15 cellular contexts compared by ENCODE assay signal in the genomic region with DNA sequence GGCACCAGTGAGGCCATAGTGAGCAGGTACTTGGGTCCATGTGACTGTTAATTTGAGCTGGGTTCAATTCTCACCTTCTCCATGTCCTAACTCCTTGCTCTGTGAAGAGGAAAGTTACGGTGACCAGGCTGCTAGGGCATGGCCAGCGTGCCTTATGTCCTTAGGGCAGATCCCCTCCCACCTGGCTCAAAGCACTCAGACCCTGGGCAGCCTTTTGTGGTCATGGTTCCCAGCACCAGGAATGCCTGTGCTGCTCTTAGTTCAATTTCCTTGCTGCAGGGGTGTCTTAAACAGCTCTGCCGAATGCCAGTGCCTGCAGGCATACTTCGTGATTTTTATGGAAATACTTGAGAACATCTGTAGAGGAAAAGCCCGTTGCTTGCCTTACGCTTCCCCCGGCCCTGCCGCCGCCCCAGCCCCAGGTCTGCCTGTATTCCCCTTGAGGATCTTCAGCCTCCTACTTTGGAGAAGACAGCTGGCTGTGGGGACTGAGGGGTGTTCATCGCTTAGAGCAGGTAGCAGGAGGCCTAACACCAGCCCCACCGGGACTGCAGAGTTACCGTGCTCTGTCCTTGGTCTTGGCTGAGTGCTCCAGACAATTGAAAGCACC. TPM values are rescaled to one million over a fixed set of nuclear protein-coding genes. Genes with fewer than 3 reads are reported as not detected.
A peak's percentile ranks its signal among the peaks of the same experiment; 100 is the strongest.
DNase-seq lines count a peak whose midpoint lies in the region; ATAC-seq and TF ChIP-seq lines count a peak whose summit lies in the region.
"Had no signal": no experiment of that assay in that cellular context is flagged by ENCODE, and none has a peak within 500 bp of the region (broad histone marks: within the 10 kb centered on the region; RNA-seq: fewer than 3 reads in every experiment).

No MANE protein-coding gene starts in this region.

- peaks cover 81% of the 10 kb centered on the region for H3K36me3 Mint-ChIP-seq in activated T-cell treated with anti-CD3 and anti-CD28 coated beads, Interleukin-2, amount 50 U/mL, for 24 hours (ENCODE audit: low read depth)
- H3K36me3 Mint-ChIP-seq in activated T-cell treated with anti-CD3 and anti-CD28 coated beads, Interleukin-2, amount 50 U/mL, for 4 hours (ENCODE audit: insufficient read depth), result peaks cover 31% of the 10 kb centered on the region
- peaks cover 55 to 71% (median 71%) of the 10 kb centered on the region in 3 experiments for H3K36me3 Mint-ChIP-seq in H9 (ENCODE audit: insufficient read depth in 1 of 3, low read depth in 3 of 3)

- H2AK5ac ChIP-seq in H9 (ENCODE audit: insufficient read length, low read length), result no peak overlapping the region

- no peak overlapping the region for H3K56ac ChIP-seq in H9 (ENCODE audit: insufficient read length, low read depth, low read length)

- peak overlapping the region; percentile 99 for H3K27ac Mint-ChIP-seq in activated T-cell treated with anti-CD3 and anti-CD28 coated beads, Interleukin-2, amount 50 U/mL, for 24 hours
- peak overlapping the region in 2 of 3 experiments; percentile 15 to 95; a peak in 2 of 7 replicates for H3K27ac Mint-ChIP-seq in H9

- no peak overlapping the region for H2BK120ac ChIP-seq in H9 (ENCODE audit: low read depth, low read length, poor library complexity, severe bottlenecking)

- H3K23ac ChIP-seq in H9 (ENCODE audit: insufficient read length, low read depth, low read length), result no peak overlapping the region

- no peak overlapping the region for H3K14ac ChIP-seq in H9 (ENCODE audit: insufficient read depth, low read length)

- no peak overlapping the region for H2BK15ac ChIP-seq in H9 (ENCODE audit: low read depth, low read length)

- H3K4me1 Mint-ChIP-seq in activated T-cell treated with anti-CD3 and anti-CD28 coated beads, Interleukin-2, amount 50 U/mL, for 24 hours (ENCODE audit: low read depth), result peaks cover 35% of the 10 kb centered on the region
- H3K4me1 Mint-ChIP-seq in activated T-cell treated with anti-CD3 and anti-CD28 coated beads, Interleukin-2, amount 50 U/mL, for 4 hours (ENCODE audit: low read depth), result peaks cover 30% of the 10 kb centered on the region
- H3K4me1 Mint-ChIP-seq in H9, result peaks cover 30 to 32% of the 10 kb centered on the region in 2 experiments

- no peaks in the 10 kb centered on the region for H3K27me3 Mint-ChIP-seq in activated T-cell treated with anti-CD3 and anti-CD28 coated beads, Interleukin-2, amount 50 U/mL, for 24 hours
- H3K27me3 Mint-ChIP-seq in activated T-cell treated with anti-CD3 and anti-CD28 coated beads, Interleukin-2, amount 50 U/mL, for 4 hours (ENCODE audit: low read depth), result no peaks in the 10 kb centered on the region
- H3K27me3 Mint-ChIP-seq in H9 (ENCODE audit: low read depth), result no peaks in the 10 kb centered on the region; the same call in 1 of the 2 replicates
- H3K27me3 Mint-ChIP-seq: central memory CD8-positive, alpha-beta T cell; naive B cell had no signal

- H3K27ac ChIP-seq in H9 (ENCODE audit: insufficient read length, low read depth, low read length) (no peak overlapping the region), gastroesophageal sphincter (peak overlapping the region in 3 of 4 donors; percentile 93 to 98 (median 94)), neutrophil (peak overlapping the region; percentile 99)

- no peak overlapping the region for H3T11ph ChIP-seq in H9 (ENCODE audit: low read length)

- H3K4me1 ChIP-seq in H9 (ENCODE audit: insufficient read depth, low read length), result peaks cover 5% of the 10 kb centered on the region; the same call in 1 of the 2 replicates
- H3K4me1 ChIP-seq in gastroesophageal sphincter, result peaks cover 0 to 24% (median 18%) of the 10 kb centered on the region in 3 donors
- peaks cover 21 to 23% of the 10 kb centered on the region in 2 experiments for H3K4me1 ChIP-seq in neutrophil (ENCODE audit: control insufficient read depth in 1 of 2, insufficient read depth in 1 of 2, low read depth in 1 of 2, low read length in 1 of 2)

- H3K9ac ChIP-seq in H9 (ENCODE audit: extremely low read depth, insufficient read length, low read length), result no peak overlapping the region

- WGBS in H9 (ENCODE audit: extremely low coverage, insufficient read length, low lambda C conversion rate), result no CpG with 5 or more reads among the region's 12 CpGs
- WGBS in gastroesophageal sphincter (ENCODE audit: low coverage in 1 of 2), 2 donors, result 70 to 74% methylated on average over 2 to 6 of the region's 12 CpGs

- H4K8ac ChIP-seq in H9 (replicated peaks; ENCODE audit: insufficient read length, low read depth, low read length), result no peak overlapping the region

- no peaks in the 10 kb centered on the region for H3K79me1 ChIP-seq in H9 (ENCODE audit: insufficient read depth, low read depth, low read length, poor library complexity, severe bottlenecking)

- H3K27me3 ChIP-seq in H9 (ENCODE audit: insufficient read depth, low read length), result no peaks in the 10 kb centered on the region
- H3K27me3 ChIP-seq in gastroesophageal sphincter, result no peaks in the 10 kb centered on the region
- no peaks in the 10 kb centered on the region for H3K27me3 ChIP-seq in neutrophil
- H3K27me3 ChIP-seq: stomach had no signal

- no peak overlapping the region for H3K4me2 ChIP-seq in H9 (ENCODE audit: insufficient read depth, insufficient read length, low read length)

- DNase-seq in activated T-cell treated with anti-CD3 and anti-CD28 coated beads, Interleukin-2, amount 50 U/mL, for 24 hours, result no peak
- no peak for DNase-seq in activated T-cell treated with anti-CD3 and anti-CD28 coated beads, Interleukin-2, amount 50 U/mL, for 4 hours
- no peak for DNase-seq in H9
- DNase-seq in HK-2 (ENCODE audit: unreplicated experiment), result no peak
- no peak for DNase-seq in 8988T
- DNase-seq: CD8-positive, alpha-beta T cell; KG1; naive B cell; NCI-H1105; NCI-H2171 treated with DMSO at 0.1 percent for 48 hours; stomach had no signal

- H3K4ac ChIP-seq in H9 (ENCODE audit: low read depth, low read length), result no peak overlapping the region

- peaks cover 13% of the 10 kb centered on the region; the same call in 1 of the 2 replicates for H3K79me2 ChIP-seq in H9 (ENCODE audit: insufficient read depth, low read length)

- no peak overlapping the region for H2BK20ac ChIP-seq in H9 (ENCODE audit: low read depth, low read length, poor library complexity, severe bottlenecking)

- H3K4me3 ChIP-seq in gastroesophageal sphincter, result no peak overlapping the region
- H3K4me3 ChIP-seq in neutrophil (ENCODE audit: low read depth in 1 of 2, low read length in 1 of 2), result no peak overlapping the region
- H3K4me3 ChIP-seq: stomach had no signal

- H2BK12ac ChIP-seq in H9 (ENCODE audit: insufficient read length, low read depth, low read length), result no peak overlapping the region

- ATAC-seq in activated T-cell treated with anti-CD3 and anti-CD28 coated beads, Interleukin-2, amount 50 U/mL, for 4 hours, result no peak
- ATAC-seq in gastroesophageal sphincter (no peak), GM21528 (IDR thresholded peaks at IDR 0.05; ENCODE audit: low FRiP score, unreplicated experiment) (no peak)
- ATAC-seq: CD8-positive, alpha-beta T cell had no signal

- no peak overlapping the region for H4K91ac ChIP-seq in H9 (ENCODE audit: insufficient read length, low read depth, low read length)

- H3K23me2 ChIP-seq in H9 (ENCODE audit: insufficient read length, low read depth, low read length, poor library complexity, severe bottlenecking), result peaks cover 14% of the 10 kb centered on the region

- TF ChIP-seq CTCF in H9 (conservative IDR thresholded peaks at IDR 0.05), result no peak
- TF ChIP-seq CTCF in gastroesophageal sphincter (IDR thresholded peaks at IDR 0.05), result no peak
- no peak for TF ChIP-seq CTCF in neutrophil (IDR thresholded peaks at IDR 0.05)

- no peaks in the 10 kb centered on the region for H3K9me3 Mint-ChIP-seq in activated T-cell treated with anti-CD3 and anti-CD28 coated beads, Interleukin-2, amount 50 U/mL, for 24 hours
- H3K9me3 Mint-ChIP-seq in activated T-cell treated with anti-CD3 and anti-CD28 coated beads, Interleukin-2, amount 50 U/mL, for 4 hours, result no peaks in the 10 kb centered on the region
- peaks cover 0 to 2% of the 10 kb centered on the region in 2 experiments; a peak in 2 of 5 replicates for H3K9me3 Mint-ChIP-seq in H9
- H3K9me3 Mint-ChIP-seq: CD8-positive, alpha-beta T cell; central memory CD8-positive, alpha-beta T cell; naive B cell had no signal

- TF ChIP-seq POLR2A in gastroesophageal sphincter (IDR thresholded peaks at IDR 0.05), result no peak

- H3K9me3 ChIP-seq in H9 (ENCODE audit: control insufficient read depth, low read depth, low read length) (no peaks in the 10 kb centered on the region), gastroesophageal sphincter (no peaks in the 10 kb centered on the region), neutrophil (no peaks in the 10 kb centered on the region)
- H3K9me3 ChIP-seq: stomach had no signal

- no peak overlapping the region for H3K18ac ChIP-seq in H9 (ENCODE audit: insufficient read length, low read depth, low read length)

- H3K36me3 ChIP-seq in gastroesophageal sphincter (peaks cover 0 to 60% of the 10 kb centered on the region in 2 donors), neutrophil (peaks cover 62% of the 10 kb centered on the region)

- TF ChIP-seq EP300 in gastroesophageal sphincter (IDR thresholded peaks at IDR 0.05), result no peak

- H4K5ac ChIP-seq in H9 (ENCODE audit: insufficient read length, low read depth, low read length), result no peak overlapping the region

- no peak overlapping the region for H2AFZ ChIP-seq in H9 (ENCODE audit: low read length)

- H3K4me3 Mint-ChIP-seq in activated T-cell treated with anti-CD3 and anti-CD28 coated beads, Interleukin-2, amount 50 U/mL, for 24 hours, result no peak overlapping the region
- no peak overlapping the region for H3K4me3 Mint-ChIP-seq in activated T-cell treated with anti-CD3 and anti-CD28 coated beads, Interleukin-2, amount 50 U/mL, for 4 hours
- H3K4me3 Mint-ChIP-seq in H9, result no peak overlapping the region; a peak in 1 of 5 replicates
- H3K4me3 Mint-ChIP-seq: CD8-positive, alpha-beta T cell; central memory CD8-positive, alpha-beta T cell had no signal

- no peaks in the 10 kb centered on the region for H4K20me1 ChIP-seq in H9 (ENCODE audit: control insufficient read depth, insufficient read depth, insufficient read length)

- no peak overlapping the region for H2BK5ac ChIP-seq in H9 (ENCODE audit: insufficient read length, low read length)

RNA-seq across cellular contexts. Expression of a gene that starts 3.1 kb away (rescaled TPM):
- total RNA-seq in activated T-cell treated with anti-CD3 and anti-CD28 coated beads, Interleukin-2, amount 50 U/mL, for 4 hours, result 10 to 100 TPM; 45.4 to 51.4 (median 49.4) TPM
- total RNA-seq in H9 (2021), result 224 and 226 TPM in 2 replicates
- total RNA-seq in gastroesophageal sphincter, result 10 to 100 TPM; 45.8 to 76.1 (median 55.6) TPM

RNA-seq across cellular contexts. Expression of a gene that starts 17.4 kb away (rescaled TPM):
- 10 to 100 TPM; 13.5 to 18.8 (median 16.0) TPM for total RNA-seq in activated T-cell treated with anti-CD3 and anti-CD28 coated beads, Interleukin-2, amount 50 U/mL, for 4 hours
- 150 and 153 TPM in 2 replicates for total RNA-seq in H9 (2021)
- 10 to 100 TPM; 26.9 to 64.6 (median 40.7) TPM for total RNA-seq in gastroesophageal sphincter

RNA-seq across cellular contexts. Expression of a gene that starts 21.8 kb away (rescaled TPM):
- 100 to 1,000 TPM; 236 to 281 (median 254) TPM for total RNA-seq in activated T-cell treated with anti-CD3 and anti-CD28 coated beads, Interleukin-2, amount 50 U/mL, for 4 hours
- total RNA-seq in H9 (2021) (421 and 427 TPM in 2 replicates), gastroesophageal sphincter (100 to 1,000 TPM; 108 to 211 (median 123) TPM)
